In the genomic region with DNA sequence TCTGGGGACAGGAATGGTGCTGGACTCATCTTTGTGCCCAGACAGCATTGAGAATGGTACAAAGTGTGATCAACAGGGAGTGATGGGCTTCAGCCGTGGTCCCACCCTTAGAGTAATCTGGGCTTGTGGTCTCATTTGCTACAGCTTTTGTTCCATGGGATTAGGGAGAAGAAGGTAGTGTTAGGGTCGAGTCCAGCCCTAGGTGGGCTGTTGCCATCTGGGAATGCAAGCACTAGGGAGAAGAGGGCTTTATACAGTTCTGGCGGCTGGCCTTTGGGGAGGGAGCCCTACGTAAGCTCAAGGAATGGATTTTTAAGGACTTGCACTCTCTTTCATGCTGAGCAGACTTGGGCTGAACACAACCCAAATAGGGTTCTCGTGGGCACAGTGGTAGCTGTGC, we compare ENCODE assay signal across 8 cellular contexts. TPM values are rescaled to one million over a fixed set of nuclear protein-coding genes. Genes with fewer than 3 reads are reported as not detected.
DNase-seq lines count a peak whose midpoint lies in the region; FAIRE-seq and TF ChIP-seq lines count a peak whose summit lies in the region.

No MANE protein-coding gene starts in this region.

- H3K27ac Mint-ChIP-seq in activated CD4-positive, alpha-beta T cell treated with anti-CD3 and anti-CD28 coated beads, Interleukin-2, amount 10 ng/mL, durations not matched to agents 24 days and 14 days, result peak overlapping the region; percentile 38
- peak overlapping the region; percentile 76 for H3K27ac Mint-ChIP-seq in MCF 10A (ENCODE audit: low read depth, unreplicated experiment)

- peaks cover 13% of the 10 kb centered on the region for H3K79me1 ChIP-seq in mesendoderm (ENCODE audit: low read length)

- TF ChIP-seq EP300 in suprapubic skin (IDR thresholded peaks at IDR 0.05), result no peak

- peak overlapping the region; percentile 43 for H3K9ac ChIP-seq in mesendoderm (ENCODE audit: low read length)

- peak overlapping the region; percentile 68 for H3K4me2 ChIP-seq in mesendoderm (ENCODE audit: low read length)

- H4K5ac ChIP-seq in mesendoderm (ENCODE audit: low read length), result no peak overlapping the region

- FAIRE-seq in H54 (lab: Jason Lieb, UNC), result no peak

- peak overlapping the region; percentile 72 for H3K4me3 Mint-ChIP-seq in activated CD4-positive, alpha-beta T cell treated with anti-CD3 and anti-CD28 coated beads, Interleukin-2, amount 10 ng/mL, durations not matched to agents 24 days and 14 days
- peak overlapping the region; percentile 81 for H3K4me3 Mint-ChIP-seq in MCF 10A (ENCODE audit: unreplicated experiment)

- peaks cover 16% of the 10 kb centered on the region for H3K36me3 Mint-ChIP-seq in activated CD4-positive, alpha-beta T cell treated with anti-CD3 and anti-CD28 coated beads, Interleukin-2, amount 10 ng/mL, durations not matched to agents 24 days and 14 days (ENCODE audit: low read depth)
- H3K36me3 Mint-ChIP-seq in MCF 10A (ENCODE audit: insufficient read depth, unreplicated experiment), result peaks cover 15% of the 10 kb centered on the region

- H3K79me2 ChIP-seq in mesendoderm (ENCODE audit: control insufficient read depth, insufficient read depth, low read length), result peaks cover 41% of the 10 kb centered on the region

- no peak overlapping the region for H4K8ac ChIP-seq in mesendoderm (ENCODE audit: low read depth, low read length)

- H3K27ac ChIP-seq in mesendoderm (ENCODE audit: low read depth, low read length) (no peak overlapping the region), suprapubic skin (peak overlapping the region; percentile 93)

- intact Hi-C loops in activated CD4-positive, alpha-beta T cell treated with anti-CD3 and anti-CD28 coated beads, Interleukin-2, amount 10 ng/mL, durations not matched to agents 24 days and 14 days (cut with micrococcal nuclease), result loop anchor here (5.0 kb wide), 1 partner anchor 167 kb away; a partner anchor contains a TSS
- intact Hi-C loops in MCF 10A (cut with micrococcal nuclease), result no loop called here

- peaks cover 31% of the 10 kb centered on the region for H3K4me1 ChIP-seq in mesendoderm (ENCODE audit: control insufficient read depth, low read depth, low read length)
- peaks cover 70% of the 10 kb centered on the region for H3K4me1 ChIP-seq in suprapubic skin

- peaks cover 41% of the 10 kb centered on the region for H3K4me1 Mint-ChIP-seq in activated CD4-positive, alpha-beta T cell treated with anti-CD3 and anti-CD28 coated beads, Interleukin-2, amount 10 ng/mL, durations not matched to agents 24 days and 14 days
- H3K4me1 Mint-ChIP-seq in MCF 10A (ENCODE audit: insufficient read depth, unreplicated experiment), result peaks cover 47% of the 10 kb centered on the region

- peak overlapping the region; percentile 85 for H3K23ac ChIP-seq in mesendoderm (ENCODE audit: low read length)

- no TSS peak for BruUV-seq in MCF 10A (replicated peaks; lab: Mats Ljungman, UMichigan)

- H2BK120ac ChIP-seq in mesendoderm (ENCODE audit: low read depth, low read length), result no peak overlapping the region

- H3K56ac ChIP-seq in mesendoderm (ENCODE audit: low read length), result peak overlapping the region; percentile 79

- CTCF ChIA-PET in MCF 10A (lab: Yijun Ruan, JAX), result interaction anchor here (0.6 to 4.6 kb wide), 6 partner anchors 11 to 179 kb away, joined by 3 to 19 read pairs (median 5); no protein-coding TSS in a partner anchor

- no peaks in the 10 kb centered on the region for H3K36me3 ChIP-seq in mesendoderm (ENCODE audit: control insufficient read depth, insufficient read depth, low read length)
- no peaks in the 10 kb centered on the region for H3K36me3 ChIP-seq in suprapubic skin

- H3K18ac ChIP-seq in mesendoderm (ENCODE audit: low read length), result peak overlapping the region; percentile 69

- POLR2A ChIA-PET in MCF 10A (lab: Yijun Ruan, JAX), result interaction anchor here (0.9 to 11.2 kb wide), 7 partner anchors 12 to 204 kb away, joined by 3 to 386 read pairs (median 11); a partner anchor contains a TSS

- TF ChIP-seq POLR2A in suprapubic skin (IDR thresholded peaks at IDR 0.05), result no peak
- TF ChIP-seq POLR2A in H54 (IDR thresholded peaks at IDR 0.05; ENCODE audit: low read depth, low read length), result no peak

- peaks cover 13% of the 10 kb centered on the region for H3K9me3 Mint-ChIP-seq in activated CD4-positive, alpha-beta T cell treated with anti-CD3 and anti-CD28 coated beads, Interleukin-2, amount 10 ng/mL, durations not matched to agents 24 days and 14 days
- H3K9me3 Mint-ChIP-seq in MCF 10A (ENCODE audit: unreplicated experiment), result peaks cover 8% of the 10 kb centered on the region

- peak overlapping the region; percentile 87 for H2AK5ac ChIP-seq in mesendoderm (ENCODE audit: low read length)

- H2BK15ac ChIP-seq in mesendoderm (replicated peaks; ENCODE audit: low read depth), result no peak overlapping the region

- DNase-seq in activated CD4-positive, alpha-beta T cell treated with anti-CD3 and anti-CD28 coated beads, Interleukin-2, amount 10 ng/mL, durations not matched to agents 24 days and 14 days, result no peak
- no peak for DNase-seq in activated CD4-positive, alpha-beta T cell treated with anti-CD3 and anti-CD28 coated beads for 48 hours
- DNase-seq in MCF 10A (ENCODE audit: unreplicated experiment), result no peak
- no peak for DNase-seq in mesendoderm
- peak in 1 of 2 donors; percentile 38 for DNase-seq in suprapubic skin (ENCODE audit: low spot score in 2 of 2)
- DNase-seq in H54 (ENCODE audit: insufficient read length, low spot score), result no peak
- no peak for DNase-seq in Ammon's horn (ENCODE audit: low spot score)
- DNase-seq in NAMALWA (ENCODE audit: low spot score), result no peak

- H3K4me3 ChIP-seq in mesendoderm (ENCODE audit: low read length), result no peak overlapping the region
- no peak overlapping the region for H3K4me3 ChIP-seq in suprapubic skin

- no peaks in the 10 kb centered on the region for H3K27me3 ChIP-seq in mesendoderm (ENCODE audit: insufficient read depth, low read length, poor library complexity)
- H3K27me3 ChIP-seq in suprapubic skin, result no peaks in the 10 kb centered on the region

- WGBS in mesendoderm (ENCODE audit: extremely low coverage, insufficient coverage, low lambda C conversion rate), result no CpG with 5 or more reads among the region's 5 CpGs
- WGBS in suprapubic skin, result 83% methylated on average over 5 of the region's 5 CpGs

- no peaks in the 10 kb centered on the region for H3K9me3 ChIP-seq in suprapubic skin

- H3K27me3 Mint-ChIP-seq in activated CD4-positive, alpha-beta T cell treated with anti-CD3 and anti-CD28 coated beads, Interleukin-2, amount 10 ng/mL, durations not matched to agents 24 days and 14 days, result peaks cover 43% of the 10 kb centered on the region
- H3K27me3 Mint-ChIP-seq in MCF 10A (ENCODE audit: insufficient read depth, unreplicated experiment), result no peaks in the 10 kb centered on the region

- TF ChIP-seq CTCF in MCF 10A (IDR thresholded peaks at IDR 0.05; ENCODE audit: unreplicated experiment) (no peak), suprapubic skin (IDR thresholded peaks at IDR 0.05) (no peak)

- H2BK5ac ChIP-seq in mesendoderm (ENCODE audit: low read length), result no peak overlapping the region

- no peak overlapping the region for H3K4ac ChIP-seq in mesendoderm (ENCODE audit: low read depth, low read length)

RNA-seq across cellular contexts. Expression of a gene that starts 4.9 kb away (rescaled TPM):
- 3.0 and 3.1 TPM in 2 replicates for total RNA-seq in activated CD4-positive, alpha-beta T cell treated with anti-CD3 and anti-CD28 coated beads, Interleukin-2, amount 10 ng/mL, durations not matched to agents 24 days and 14 days
- total RNA-seq in MCF 10A (2022) (52.9 and 72.8 TPM in 2 replicates), suprapubic skin (100 to 1,000 TPM in 1 of 4 donors, 10 to 100 TPM in 3; 60.4 to 140 (median 96.5) TPM)
- 20.7 TPM for polyA plus RNA-seq in mesendoderm (2013, experiment 1 of 2)
- polyA plus RNA-seq in mesendoderm (2013, experiment 2 of 2), result 21.8 TPM

Comparison
In these comparisons a context has a peak if more than half of its experiments do, and no peak if none do; other contexts are left out.
1. RNA of a gene that starts 4.9 kb away (total RNA-seq): 60.4 to 140 TPM in suprapubic skin and 52.9 to 72.8 TPM in MCF 10A; 3.0 to 3.1 TPM in activated CD4-positive, alpha-beta T cell treated with anti-CD3 and anti-CD28 coated beads, Interleukin-2, amount 10 ng/mL, durations not matched to agents 24 days and 14 days; every median in the first group is over 10 times any median in the second.